In the genomic region with DNA sequence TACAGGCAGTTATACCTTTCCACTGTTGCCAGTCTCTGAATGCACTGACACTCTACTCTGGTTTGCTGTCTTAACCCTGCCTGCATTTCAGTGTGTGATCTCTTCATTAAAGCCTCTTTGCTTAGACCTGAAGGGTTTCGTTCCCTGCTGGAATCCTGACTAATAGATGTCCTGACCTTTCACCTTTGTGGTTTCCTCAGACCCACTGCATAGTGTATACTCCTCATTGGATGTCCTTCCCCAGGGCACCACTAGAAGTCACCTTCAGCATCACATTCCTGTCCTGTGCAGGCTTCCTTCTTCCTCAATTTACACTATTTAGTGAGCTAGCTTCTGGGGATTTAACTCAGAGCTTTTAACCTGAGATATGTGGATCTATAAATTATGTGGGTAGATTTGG, we compare ENCODE assay signal across 1 cellular context.
TF ChIP-seq lines count a peak whose summit lies in the region.

No MANE protein-coding gene starts in this region.

TF ChIP-seq in IMR-90, 13 proteins besides CTCF, POLR2A, EP300 and RAD21 (continued from another document):
- TF ChIP-seq CEBPB (IDR thresholded peaks at IDR 0.05; ENCODE audit: low read depth, low read length) (no peak), MAFK (IDR thresholded peaks at IDR 0.05; ENCODE audit: low read depth, low read length) (no peak), MXI1 (IDR thresholded peaks at IDR 0.05; ENCODE audit: borderline replicate concordance, low read depth, low read length) (no peak), NFE2L2 (IDR thresholded peaks at IDR 0.05; ENCODE audit: low read depth, low read length) (no peak), SMC3 (IDR thresholded peaks at IDR 0.05; ENCODE audit: low read depth, low read length) (no peak), FOS (IDR thresholded peaks at IDR 0.05; ENCODE audit: low read depth, low read length) (no peak), CHD1 (IDR thresholded peaks at IDR 0.05; ENCODE audit: low read depth, low read length) (no peak), RCOR1 (IDR thresholded peaks at IDR 0.05; ENCODE audit: insufficient replicate concordance, low read length) (no peak), BHLHE40 (IDR thresholded peaks at IDR 0.05; ENCODE audit: low read depth, low read length) (no peak), RFX5 (IDR thresholded peaks at IDR 0.05; ENCODE audit: low read depth, low read length) (no peak)
